In genomic region chr6:151544884-151545283, GRCh38 we compare ENCODE assay signal across 2 cellular contexts. TPM values are rescaled to one million over a fixed set of nuclear protein-coding genes. Genes with fewer than 3 reads are reported as not detected.
"Had no signal": no experiment of that assay in that cellular context is flagged by ENCODE, and none has a peak within 500 bp of the region (broad histone marks: within the 10 kb centered on the region; RNA-seq: fewer than 3 reads in every experiment).

No MANE protein-coding gene starts in this region.

RNA-seq across cellular contexts. Expression of gene CCDC170, which starts 51.1 kb away (rescaled TPM):
- total RNA-seq: G401, GM12878 had no signal
- polyA plus RNA-seq: GM12878 had no signal
